12 cellular contexts compared by ENCODE assay signal in the genomic region with DNA sequence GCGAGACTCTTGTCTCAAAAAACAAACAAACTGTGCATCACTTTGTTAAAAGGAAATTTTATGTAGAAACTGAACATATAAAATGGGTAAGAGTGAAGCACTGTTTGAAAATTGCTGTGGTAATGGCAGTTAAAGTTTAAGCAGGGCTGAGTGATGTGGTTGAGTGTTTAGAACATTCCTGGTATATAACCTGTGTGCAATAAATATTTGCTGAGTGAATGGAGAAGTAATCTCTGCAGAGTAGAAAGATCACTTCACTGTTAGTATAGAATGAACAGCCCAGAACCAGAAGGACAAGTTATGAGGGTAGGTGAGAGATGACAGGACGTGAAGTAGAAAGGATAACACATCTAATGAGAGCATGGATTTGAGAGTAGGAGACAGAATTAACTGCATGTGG. TPM values are rescaled to one million over a fixed set of nuclear protein-coding genes. Genes with fewer than 3 reads are reported as not detected.
"Had no signal": no experiment of that assay in that cellular context is flagged by ENCODE, and none has a peak within 500 bp of the region (broad histone marks: within the 10 kb centered on the region; RNA-seq: fewer than 3 reads in every experiment).

No MANE protein-coding gene starts in this region.

- ATAC-seq: activated CD4-positive, alpha-beta T cell treated with anti-CD3 and anti-CD28 coated beads for 36 hours; left cardiac atrium had no signal

- H3K4me1 Mint-ChIP-seq: activated CD4-positive, alpha-beta T cell treated with anti-CD3 and anti-CD28 coated beads for 36 hours had no signal

- H3K4me3 Mint-ChIP-seq: activated CD4-positive, alpha-beta T cell treated with anti-CD3 and anti-CD28 coated beads for 36 hours; activated T-helper 1 cell treated with anti-CD3 and anti-CD28 coated beads, Interleukin-12 subunit alpha, Interleukin-12 subunit beta, Interleukin-2, Interleukin-4 antibody, amounts not matched to agents 30 ng/mL and 10 ng/mL and 1 ng/mL, durations not matched to agents 14 hours and 24 hours and 36 hours had no signal

- DNase-seq: activated CD4-positive, alpha-beta T cell treated with anti-CD3 and anti-CD28 coated beads for 36 hours; activated naive CD4-positive, alpha-beta T cell; aorta; effector CD4-positive, alpha-beta T cell; hippocampal formation; left cardiac atrium; stimulated activated CD4-positive, alpha-beta T cell treated with anti-CD3 and anti-CD28 coated beads, Interleukin-4, amount 100 ng/mL, for 1 hour; stimulated activated CD8-positive, alpha-beta memory T cell treated with anti-CD3 and anti-CD28 coated beads, Interleukin-4, amount 100 ng/mL, for 48 hours; stomach; SW 1271 had no signal

- H3K9me3 Mint-ChIP-seq: activated T-helper 1 cell treated with anti-CD3 and anti-CD28 coated beads, Interleukin-12 subunit alpha, Interleukin-12 subunit beta, Interleukin-2, Interleukin-4 antibody, amounts not matched to agents 30 ng/mL and 10 ng/mL and 1 ng/mL, durations not matched to agents 14 hours and 24 hours and 36 hours had no signal

- H3K27ac Mint-ChIP-seq: activated CD4-positive, alpha-beta T cell treated with anti-CD3 and anti-CD28 coated beads for 36 hours; activated T-helper 1 cell treated with anti-CD3 and anti-CD28 coated beads, Interleukin-12 subunit alpha, Interleukin-12 subunit beta, Interleukin-2, Interleukin-4 antibody, amounts not matched to agents 30 ng/mL and 10 ng/mL and 1 ng/mL, durations not matched to agents 14 hours and 24 hours and 36 hours had no signal

RNA-seq across cellular contexts. Expression of a gene that starts 27.3 kb away (rescaled TPM):
- total RNA-seq: osteoblast had no signal
